Comparison of ENCODE assay signal across 2 cellular contexts in genomic region chr15:75200765-75201608, GRCh38.
TF ChIP-seq lines count a peak whose summit lies in the region.

No MANE protein-coding gene starts in this region.

TF ChIP-seq in SK-N-SH, 30 proteins besides CTCF, POLR2A, EP300 and RAD21 (continued from another document):
- TF ChIP-seq, protein P1, sequence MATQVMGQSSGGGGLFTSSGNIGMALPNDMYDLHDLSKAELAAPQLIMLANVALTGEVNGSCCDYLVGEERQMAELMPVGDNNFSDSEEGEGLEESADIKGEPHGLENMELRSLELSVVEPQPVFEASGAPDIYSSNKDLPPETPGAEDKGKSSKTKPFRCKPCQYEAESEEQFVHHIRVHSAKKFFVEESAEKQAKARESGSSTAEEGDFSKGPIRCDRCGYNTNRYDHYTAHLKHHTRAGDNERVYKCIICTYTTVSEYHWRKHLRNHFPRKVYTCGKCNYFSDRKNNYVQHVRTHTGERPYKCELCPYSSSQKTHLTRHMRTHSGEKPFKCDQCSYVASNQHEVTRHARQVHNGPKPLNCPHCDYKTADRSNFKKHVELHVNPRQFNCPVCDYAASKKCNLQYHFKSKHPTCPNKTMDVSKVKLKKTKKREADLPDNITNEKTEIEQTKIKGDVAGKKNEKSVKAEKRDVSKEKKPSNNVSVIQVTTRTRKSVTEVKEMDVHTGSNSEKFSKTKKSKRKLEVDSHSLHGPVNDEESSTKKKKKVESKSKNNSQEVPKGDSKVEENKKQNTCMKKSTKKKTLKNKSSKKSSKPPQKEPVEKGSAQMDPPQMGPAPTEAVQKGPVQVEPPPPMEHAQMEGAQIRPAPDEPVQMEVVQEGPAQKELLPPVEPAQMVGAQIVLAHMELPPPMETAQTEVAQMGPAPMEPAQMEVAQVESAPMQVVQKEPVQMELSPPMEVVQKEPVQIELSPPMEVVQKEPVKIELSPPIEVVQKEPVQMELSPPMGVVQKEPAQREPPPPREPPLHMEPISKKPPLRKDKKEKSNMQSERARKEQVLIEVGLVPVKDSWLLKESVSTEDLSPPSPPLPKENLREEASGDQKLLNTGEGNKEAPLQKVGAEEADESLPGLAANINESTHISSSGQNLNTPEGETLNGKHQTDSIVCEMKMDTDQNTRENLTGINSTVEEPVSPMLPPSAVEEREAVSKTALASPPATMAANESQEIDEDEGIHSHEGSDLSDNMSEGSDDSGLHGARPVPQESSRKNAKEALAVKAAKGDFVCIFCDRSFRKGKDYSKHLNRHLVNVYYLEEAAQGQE (IDR thresholded peaks at IDR 0.05; ENCODE audit: low read depth, low read length) = no peak

TF ChIP-seq in SK-N-SH treated with all-trans-retinoic acid at 6 μM for 48 hours, 23 proteins besides CTCF, POLR2A, EP300 and RAD21 (continued from another document):
- TF ChIP-seq, protein P2, sequence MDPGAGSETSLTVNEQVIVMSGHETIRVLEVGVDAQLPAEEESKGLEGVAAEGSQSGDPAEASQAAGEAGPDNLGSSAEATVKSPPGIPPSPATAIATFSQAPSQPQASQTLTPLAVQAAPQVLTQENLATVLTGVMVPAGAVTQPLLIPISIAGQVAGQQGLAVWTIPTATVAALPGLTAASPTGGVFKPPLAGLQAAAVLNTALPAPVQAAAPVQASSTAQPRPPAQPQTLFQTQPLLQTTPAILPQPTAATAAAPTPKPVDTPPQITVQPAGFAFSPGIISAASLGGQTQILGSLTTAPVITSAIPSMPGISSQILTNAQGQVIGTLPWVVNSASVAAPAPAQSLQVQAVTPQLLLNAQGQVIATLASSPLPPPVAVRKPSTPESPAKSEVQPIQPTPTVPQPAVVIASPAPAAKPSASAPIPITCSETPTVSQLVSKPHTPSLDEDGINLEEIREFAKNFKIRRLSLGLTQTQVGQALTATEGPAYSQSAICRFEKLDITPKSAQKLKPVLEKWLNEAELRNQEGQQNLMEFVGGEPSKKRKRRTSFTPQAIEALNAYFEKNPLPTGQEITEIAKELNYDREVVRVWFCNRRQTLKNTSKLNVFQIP (CRISPR knock-in tag; IDR thresholded peaks at IDR 0.05; ENCODE audit: borderline replicate concordance, low read depth) = no peak
- TF ChIP-seq, protein P3, sequence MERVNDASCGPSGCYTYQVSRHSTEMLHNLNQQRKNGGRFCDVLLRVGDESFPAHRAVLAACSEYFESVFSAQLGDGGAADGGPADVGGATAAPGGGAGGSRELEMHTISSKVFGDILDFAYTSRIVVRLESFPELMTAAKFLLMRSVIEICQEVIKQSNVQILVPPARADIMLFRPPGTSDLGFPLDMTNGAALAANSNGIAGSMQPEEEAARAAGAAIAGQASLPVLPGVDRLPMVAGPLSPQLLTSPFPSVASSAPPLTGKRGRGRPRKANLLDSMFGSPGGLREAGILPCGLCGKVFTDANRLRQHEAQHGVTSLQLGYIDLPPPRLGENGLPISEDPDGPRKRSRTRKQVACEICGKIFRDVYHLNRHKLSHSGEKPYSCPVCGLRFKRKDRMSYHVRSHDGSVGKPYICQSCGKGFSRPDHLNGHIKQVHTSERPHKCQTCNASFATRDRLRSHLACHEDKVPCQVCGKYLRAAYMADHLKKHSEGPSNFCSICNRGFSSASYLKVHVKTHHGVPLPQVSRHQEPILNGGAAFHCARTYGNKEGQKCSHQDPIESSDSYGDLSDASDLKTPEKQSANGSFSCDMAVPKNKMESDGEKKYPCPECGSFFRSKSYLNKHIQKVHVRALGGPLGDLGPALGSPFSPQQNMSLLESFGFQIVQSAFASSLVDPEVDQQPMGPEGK (CRISPR knock-in tag; IDR thresholded peaks at IDR 0.05; ENCODE audit: borderline replicate concordance) = no peak
- no peak for TF ChIP-seq ZC3H10 (CRISPR knock-in tag; IDR thresholded peaks at IDR 0.05)
- TF ChIP-seq TCF4 (CRISPR knock-in tag; IDR thresholded peaks at IDR 0.05; ENCODE audit: borderline replicate concordance) = no peak
- TF ChIP-seq OSR1 (CRISPR knock-in tag; IDR thresholded peaks at IDR 0.05) = no peak
